Comparison of ENCODE assay signal across 2 cellular contexts in the genomic region with DNA sequence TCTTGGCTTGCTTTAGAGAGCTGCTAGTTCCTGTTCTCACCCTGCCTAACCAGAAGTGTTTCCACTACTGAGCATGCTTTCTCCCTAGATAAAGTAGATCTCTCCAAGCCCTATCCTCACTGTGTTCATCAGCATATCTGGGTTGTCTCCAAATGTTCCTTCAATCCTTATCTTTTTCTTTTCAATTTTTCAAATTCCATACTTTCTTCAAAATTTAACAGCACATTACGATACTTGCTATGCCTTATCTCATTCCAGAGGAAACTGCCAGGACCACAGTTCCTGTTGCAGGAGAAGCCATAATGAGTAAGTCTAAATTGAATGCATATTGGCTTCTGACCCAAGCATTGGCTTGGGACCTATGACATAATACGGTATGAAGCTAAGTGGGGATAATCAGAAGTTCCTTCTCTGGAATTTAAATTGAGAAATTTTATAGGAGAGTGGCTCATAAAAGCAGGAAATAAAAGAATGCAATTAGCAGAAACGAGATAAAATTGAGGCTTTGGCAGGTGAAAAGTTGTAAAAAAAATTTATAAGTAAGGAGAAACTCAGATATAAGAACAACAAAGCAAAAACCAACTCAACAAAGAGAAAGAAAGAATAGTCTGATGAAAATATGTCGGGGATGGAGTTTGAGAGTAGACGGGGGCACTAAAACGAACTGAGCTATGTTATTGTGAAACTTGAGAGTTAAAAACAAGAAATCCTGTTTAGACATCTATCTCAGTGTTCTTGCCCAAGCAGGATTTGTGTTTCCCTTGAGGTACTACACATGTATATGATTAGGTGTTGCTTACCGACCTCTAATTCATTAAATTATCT.
TF ChIP-seq lines count a peak whose summit lies in the region.

No MANE protein-coding gene starts in this region.

TF ChIP-seq in IMR-90, 13 proteins besides CTCF, POLR2A, EP300 and RAD21:
- TF ChIP-seq MXI1 (IDR thresholded peaks at IDR 0.05; ENCODE audit: borderline replicate concordance, low read depth, low read length) (no peak), CHD1 (IDR thresholded peaks at IDR 0.05; ENCODE audit: low read depth, low read length) (no peak), NFE2L2 (IDR thresholded peaks at IDR 0.05; ENCODE audit: low read depth, low read length) (no peak)
- TF ChIP-seq, protein P1, sequence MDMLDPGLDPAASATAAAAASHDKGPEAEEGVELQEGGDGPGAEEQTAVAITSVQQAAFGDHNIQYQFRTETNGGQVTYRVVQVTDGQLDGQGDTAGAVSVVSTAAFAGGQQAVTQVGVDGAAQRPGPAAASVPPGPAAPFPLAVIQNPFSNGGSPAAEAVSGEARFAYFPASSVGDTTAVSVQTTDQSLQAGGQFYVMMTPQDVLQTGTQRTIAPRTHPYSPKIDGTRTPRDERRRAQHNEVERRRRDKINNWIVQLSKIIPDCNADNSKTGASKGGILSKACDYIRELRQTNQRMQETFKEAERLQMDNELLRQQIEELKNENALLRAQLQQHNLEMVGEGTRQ (IDR thresholded peaks at IDR 0.05; ENCODE audit: low read depth, low read length), result no peak

TF ChIP-seq in GM12878, 131 proteins besides CTCF, POLR2A, EP300 and RAD21 (continued from another document):
- TF ChIP-seq MYC (IDR thresholded peaks at IDR 0.05; ENCODE audit: insufficient read depth, insufficient read length, insufficient replicate concordance, low read length, severe bottlenecking) (no peak), KDM1A (IDR thresholded peaks at IDR 0.05; ENCODE audit: borderline replicate concordance) (no peak), ZNF384 (IDR thresholded peaks at IDR 0.05; ENCODE audit: borderline replicate concordance, low read depth, low read length) (no peak)
